Comparison of ENCODE assay signal across 1 cellular context in genomic region chr2:207135340-207135739, GRCh38.
A peak's percentile ranks its signal among the peaks of the same experiment; 100 is the strongest.
TF ChIP-seq lines count a peak whose summit lies in the region.

No MANE protein-coding gene starts in this region.

TF ChIP-seq in GM12878, 131 proteins besides CTCF, POLR2A, EP300 and RAD21 (continued from another document):
- TF ChIP-seq ZBTB40 (IDR thresholded peaks at IDR 0.05; ENCODE audit: borderline replicate concordance), result no peak
- peak; percentile 73; the same call in 1 of the 2 replicates for TF ChIP-seq ZNF24 (IDR thresholded peaks at IDR 0.05)
TF ChIP-seq in GM12878: peak in this region for 1.
